Comparison of ENCODE assay signal across 19 cellular contexts in the genomic region with DNA sequence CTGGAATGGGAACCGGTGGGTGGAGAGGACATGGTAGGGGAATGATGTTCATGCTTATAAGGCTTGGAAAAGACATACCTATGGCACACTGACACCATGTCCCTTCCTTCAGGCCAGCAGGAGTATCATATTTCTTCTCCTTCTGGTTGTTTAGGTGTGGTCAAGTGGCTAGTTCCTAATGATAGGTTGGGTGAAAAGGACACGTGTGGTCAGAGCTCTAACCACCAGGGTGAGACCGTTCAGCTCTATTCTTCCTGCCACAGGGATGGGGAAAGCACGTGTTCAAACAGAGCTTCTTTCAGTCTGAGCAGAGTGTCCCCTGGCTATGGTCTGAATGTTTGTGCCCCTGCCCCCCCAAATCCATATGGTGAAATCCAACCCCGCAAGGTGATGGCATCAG.
"Had no signal": no experiment of that assay in that cellular context is flagged by ENCODE, and none has a peak within 500 bp of the region (broad histone marks: within the 10 kb centered on the region; RNA-seq: fewer than 3 reads in every experiment).

No MANE protein-coding gene starts in this region.

- H3K4me3 ChIP-seq: esophagus muscularis mucosa, gastroesophageal sphincter, left ventricle myocardium inferior, lower lobe of right lung, sigmoid colon, skin epidermis, testis, transverse colon had no signal

- H3K27ac ChIP-seq: epithelial cell of prostate, esophagus muscularis mucosa, gastroesophageal sphincter, left ventricle myocardium inferior, lower lobe of right lung, sigmoid colon, skin epidermis, testis, transverse colon had no signal

- H3K27me3 ChIP-seq: esophagus muscularis mucosa, gastroesophageal sphincter, sigmoid colon, testis, transverse colon had no signal

- DNase-seq: effector memory CD4-positive, alpha-beta T cell; glutamatergic neuron; islet precursor cell; left cardiac atrium; left ventricle myocardium inferior; lower lobe of right lung; natural killer cell; posterior cingulate gyrus; sigmoid colon; stimulated activated CD4-positive, alpha-beta T cell treated with anti-CD3 and anti-CD28 coated beads, Interleukin-2, amount 100 ng/mL, for 24 hours; stimulated activated CD4-positive, alpha-beta T cell treated with anti-CD3 and anti-CD28 coated beads, Interleukin-4, amount 100 ng/mL, for 4 hours; stimulated activated naive B cell treated with anti-CD40 and anti-IgM and Interleukin-4, amounts not matched to agents 10 μg/mL and 1 μg/mL and 100 μg/mL, for 72 hours; stimulated activated naive CD8-positive, alpha-beta T cell treated with anti-CD3 and anti-CD28 coated beads, Interleukin-15, amount 100 ng/mL, for 72 hours; testis; transverse colon had no signal

- H3K36me3 ChIP-seq: esophagus muscularis mucosa, gastroesophageal sphincter, left ventricle myocardium inferior, lower lobe of right lung, sigmoid colon, transverse colon had no signal

- ATAC-seq: gastroesophageal sphincter; left cardiac atrium; lower lobe of right lung; natural killer cell; stimulated activated naive B cell treated with anti-CD40 and anti-IgM and Interleukin-4, amounts not matched to agents 10 μg/mL and 1 μg/mL and 100 μg/mL, for 72 hours; stimulated activated naive CD8-positive, alpha-beta T cell treated with anti-CD3 and anti-CD28 coated beads, Interleukin-15, amount 100 ng/mL, for 72 hours had no signal

- H3K4me1 ChIP-seq: esophagus muscularis mucosa, gastroesophageal sphincter, left ventricle myocardium inferior, lower lobe of right lung, sigmoid colon, testis, transverse colon had no signal

- H3K9me3 ChIP-seq: esophagus muscularis mucosa, lower lobe of right lung, testis, transverse colon had no signal
